8 cellular contexts compared by ENCODE assay signal in genomic region chr17:8223356-8224063, GRCh38. TPM values are rescaled to one million over a fixed set of nuclear protein-coding genes. Genes with fewer than 3 reads are reported as not detected.
DNase-seq lines count a peak whose midpoint lies in the region; ATAC-seq and TF ChIP-seq lines count a peak whose summit lies in the region.

No MANE protein-coding gene starts in this region.

- no peak for TF ChIP-seq POLR2A in GM18505 (IDR thresholded peaks at IDR 0.05; ENCODE audit: borderline replicate concordance, extremely low read depth, insufficient read depth, insufficient read length)

- H3K4me1 ChIP-seq in left lung, result peaks cover 14 to 33% of the 10 kb centered on the region in 2 donors

- H3K9me3 ChIP-seq in WERI-Rb-1 (ENCODE audit: severe bottlenecking) (no peaks in the 10 kb centered on the region), left lung (no peaks in the 10 kb centered on the region)

- TF ChIP-seq CTCF in WERI-Rb-1 (IDR thresholded peaks at IDR 0.05; ENCODE audit: low read depth, low read length) (peak; percentile 56), chondrocyte (IDR thresholded peaks at IDR 0.05) (peak; percentile 70), left lung (IDR thresholded peaks at IDR 0.05) (no peak)

- in situ Hi-C loops in ACHN (cut with HindIII; ENCODE audit: low pct_ligation_motif_present, low pct_unique_long_range_greater_than_20kb, low sequenced_read_pairs), result no loop called here

- peak overlapping the region; percentile 99 for H3K27ac Mint-ChIP-seq in chondrocyte (ENCODE audit: unreplicated experiment)

- H3K4me3 ChIP-seq in WERI-Rb-1 (ENCODE audit: low read depth, low read length), result peak overlapping the region; percentile 77
- H3K4me3 ChIP-seq in left lung, result peak overlapping the region; percentile 59 to 68

- H3K36me3 ChIP-seq in WERI-Rb-1 (peaks cover 20% of the 10 kb centered on the region), left lung (peaks cover 0 to 14% of the 10 kb centered on the region in 2 donors)

- H3K9me3 Mint-ChIP-seq in chondrocyte (ENCODE audit: low read depth), result no peaks in the 10 kb centered on the region

- H3K4me1 Mint-ChIP-seq in chondrocyte (ENCODE audit: low read depth), result peaks cover 49% of the 10 kb centered on the region

- intact Hi-C loops in left lung (cut with DNase I), result loop anchor here in 1 of 2 donors (5.0 kb wide), 1 partner anchor 36 kb away; no protein-coding TSS in a partner anchor

- H3K27me3 Mint-ChIP-seq in chondrocyte (ENCODE audit: low read depth), result no peaks in the 10 kb centered on the region

- no peaks in the 10 kb centered on the region for H3K27me3 ChIP-seq in WERI-Rb-1 (ENCODE audit: insufficient read depth, low read depth, severe bottlenecking)
- H3K27me3 ChIP-seq in left lung, result no peaks in the 10 kb centered on the region

- H3K36me3 Mint-ChIP-seq in chondrocyte (ENCODE audit: low read depth), result no peaks in the 10 kb centered on the region

- H3K27ac ChIP-seq in WERI-Rb-1 (peak overlapping the region; percentile 88), left lung (peak overlapping the region; percentile 97 to 99)

- DNase-seq in ACHN (peak; percentile 74), NCI-H1105 treated with DMSO at 0.1 percent for 48 hours (lab: John Stamatoyannopoulos, UW) (peak; percentile 52), WERI-Rb-1 (peak; percentile 79), chondrocyte (ENCODE audit: low spot score) (no peak), left lung (peak; percentile 70 to 87)
- DNase-seq in stimulated activated CD8-positive, alpha-beta memory T cell treated with anti-CD3 and anti-CD28 coated beads, Interleukin-4, amount 100 ng/mL, for 48 hours, result peak; percentile 75

- H3K4me3 Mint-ChIP-seq in chondrocyte (ENCODE audit: unreplicated experiment), result peak overlapping the region; percentile 96

- ATAC-seq in GM18505 (IDR thresholded peaks at IDR 0.05; ENCODE audit: unreplicated experiment) (peak; percentile 6), left lung (peak; percentile 25), HG03469 (IDR thresholded peaks at IDR 0.05; ENCODE audit: unreplicated experiment) (no peak)

RNA-seq across cellular contexts. Expression of gene AURKB, which starts 13.1 kb away (rescaled TPM):
- 8.6 to 14.1 TPM (median 8.9 TPM) in 3 replicates for total RNA-seq in chondrocyte
- total RNA-seq in left lung, result 10 to 100 TPM in 1 of 2 donors, 1 to 10 TPM in 1; 2.7 to 10.2 TPM

RNA-seq across cellular contexts. Expression of gene CTC1, which starts 24.3 kb away (rescaled TPM):
- total RNA-seq in chondrocyte (19.9 to 28.7 TPM (median 22.1 TPM) in 3 replicates), left lung (10 to 100 TPM; 49.1 to 53.1 TPM)

RNA-seq across cellular contexts. Expression of gene PFAS, which starts 25.6 kb away (rescaled TPM):
- total RNA-seq in chondrocyte, result 30.2 to 52.1 TPM (median 32.7 TPM) in 3 replicates
- 10 to 100 TPM; 25.9 to 51.0 TPM for total RNA-seq in left lung

RNA-seq across cellular contexts. Expression of gene BORCS6, which starts 33.5 kb away (rescaled TPM):
- 5.5 to 8.6 TPM (median 8.2 TPM) in 3 replicates for total RNA-seq in chondrocyte
- total RNA-seq in left lung, result 10 to 100 TPM in 1 of 2 donors, 1 to 10 TPM in 1; 8.8 to 10.6 TPM

RNA-seq across cellular contexts. Expression of gene TMEM107, which starts 47.3 kb away (rescaled TPM):
- 7.8 to 12.1 TPM (median 8.4 TPM) in 3 replicates for total RNA-seq in chondrocyte
- 10 to 100 TPM; 15.0 to 15.9 TPM for total RNA-seq in left lung

Comparison
In these comparisons a context has a peak if more than half of its experiments do, and no peak if none do; other contexts are left out.
1. CTCF ChIP-seq: peak in WERI-Rb-1 (single experiment) and chondrocyte (single experiment); none in left lung (0 of 2).